ENCODE assay signal across 1 cellular context in the genomic region with DNA sequence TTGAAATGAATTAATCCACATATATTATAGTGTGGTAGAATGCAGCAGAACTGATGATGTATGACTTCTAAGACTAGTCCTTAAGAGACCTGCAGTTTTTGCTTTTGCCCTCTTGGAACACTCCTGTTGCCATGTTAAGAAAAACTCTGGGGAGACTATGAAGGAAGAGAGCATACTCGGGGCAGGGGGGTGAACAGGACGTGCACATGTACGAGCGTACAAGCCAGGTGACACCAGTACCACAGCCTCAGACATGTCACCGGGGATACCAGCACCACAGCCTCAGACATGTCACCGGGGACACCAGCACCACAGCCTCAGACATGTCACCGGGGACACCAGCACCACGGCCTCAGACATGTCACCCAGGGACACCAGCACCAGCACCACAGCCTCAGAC.
TF ChIP-seq lines count a peak whose summit lies in the region.

No MANE protein-coding gene starts in this region.

TF ChIP-seq in WTC11, 78 proteins besides CTCF, POLR2A, EP300 and RAD21:
- TF ChIP-seq ZNF317 (CRISPR knock-in tag; IDR thresholded peaks at IDR 0.05; ENCODE audit: borderline replicate concordance, low read depth) = no peak
- TF ChIP-seq ETV6 (CRISPR knock-in tag; IDR thresholded peaks at IDR 0.05) = no peak
- TF ChIP-seq CBFB (CRISPR knock-in tag; IDR thresholded peaks at IDR 0.05; ENCODE audit: low read depth) = no peak
- no peak for TF ChIP-seq GABPB1 (CRISPR knock-in tag; IDR thresholded peaks at IDR 0.05)
- TF ChIP-seq GTF2I (CRISPR knock-in tag; conservative IDR thresholded peaks at IDR 0.05) = no peak
- TF ChIP-seq KAT7 (CRISPR knock-in tag; IDR thresholded peaks at IDR 0.05; ENCODE audit: borderline replicate concordance) = no peak
- TF ChIP-seq FOXJ3 (CRISPR knock-in tag; IDR thresholded peaks at IDR 0.05; ENCODE audit: borderline replicate concordance) = no peak
- TF ChIP-seq, protein P1, sequence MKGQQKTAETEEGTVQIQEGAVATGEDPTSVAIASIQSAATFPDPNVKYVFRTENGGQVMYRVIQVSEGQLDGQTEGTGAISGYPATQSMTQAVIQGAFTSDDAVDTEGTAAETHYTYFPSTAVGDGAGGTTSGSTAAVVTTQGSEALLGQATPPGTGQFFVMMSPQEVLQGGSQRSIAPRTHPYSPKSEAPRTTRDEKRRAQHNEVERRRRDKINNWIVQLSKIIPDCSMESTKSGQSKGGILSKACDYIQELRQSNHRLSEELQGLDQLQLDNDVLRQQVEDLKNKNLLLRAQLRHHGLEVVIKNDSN (CRISPR knock-in tag; IDR thresholded peaks at IDR 0.05) = no peak
- no peak for TF ChIP-seq SMAD4 (CRISPR knock-in tag; IDR thresholded peaks at IDR 0.05)
- TF ChIP-seq, protein P2, sequence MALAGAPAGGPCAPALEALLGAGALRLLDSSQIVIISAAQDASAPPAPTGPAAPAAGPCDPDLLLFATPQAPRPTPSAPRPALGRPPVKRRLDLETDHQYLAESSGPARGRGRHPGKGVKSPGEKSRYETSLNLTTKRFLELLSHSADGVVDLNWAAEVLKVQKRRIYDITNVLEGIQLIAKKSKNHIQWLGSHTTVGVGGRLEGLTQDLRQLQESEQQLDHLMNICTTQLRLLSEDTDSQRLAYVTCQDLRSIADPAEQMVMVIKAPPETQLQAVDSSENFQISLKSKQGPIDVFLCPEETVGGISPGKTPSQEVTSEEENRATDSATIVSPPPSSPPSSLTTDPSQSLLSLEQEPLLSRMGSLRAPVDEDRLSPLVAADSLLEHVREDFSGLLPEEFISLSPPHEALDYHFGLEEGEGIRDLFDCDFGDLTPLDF (CRISPR knock-in tag; IDR thresholded peaks at IDR 0.05) = no peak
- TF ChIP-seq ZNF423 (CRISPR knock-in tag; IDR thresholded peaks at IDR 0.05) = no peak
- no peak for TF ChIP-seq ZNF416 (CRISPR knock-in tag; IDR thresholded peaks at IDR 0.05)
- no peak for TF ChIP-seq IRF2 (CRISPR knock-in tag; IDR thresholded peaks at IDR 0.05; ENCODE audit: borderline replicate concordance, low read depth)
- no peak for TF ChIP-seq SOX15 (CRISPR knock-in tag; IDR thresholded peaks at IDR 0.05)
- TF ChIP-seq, protein P3, sequence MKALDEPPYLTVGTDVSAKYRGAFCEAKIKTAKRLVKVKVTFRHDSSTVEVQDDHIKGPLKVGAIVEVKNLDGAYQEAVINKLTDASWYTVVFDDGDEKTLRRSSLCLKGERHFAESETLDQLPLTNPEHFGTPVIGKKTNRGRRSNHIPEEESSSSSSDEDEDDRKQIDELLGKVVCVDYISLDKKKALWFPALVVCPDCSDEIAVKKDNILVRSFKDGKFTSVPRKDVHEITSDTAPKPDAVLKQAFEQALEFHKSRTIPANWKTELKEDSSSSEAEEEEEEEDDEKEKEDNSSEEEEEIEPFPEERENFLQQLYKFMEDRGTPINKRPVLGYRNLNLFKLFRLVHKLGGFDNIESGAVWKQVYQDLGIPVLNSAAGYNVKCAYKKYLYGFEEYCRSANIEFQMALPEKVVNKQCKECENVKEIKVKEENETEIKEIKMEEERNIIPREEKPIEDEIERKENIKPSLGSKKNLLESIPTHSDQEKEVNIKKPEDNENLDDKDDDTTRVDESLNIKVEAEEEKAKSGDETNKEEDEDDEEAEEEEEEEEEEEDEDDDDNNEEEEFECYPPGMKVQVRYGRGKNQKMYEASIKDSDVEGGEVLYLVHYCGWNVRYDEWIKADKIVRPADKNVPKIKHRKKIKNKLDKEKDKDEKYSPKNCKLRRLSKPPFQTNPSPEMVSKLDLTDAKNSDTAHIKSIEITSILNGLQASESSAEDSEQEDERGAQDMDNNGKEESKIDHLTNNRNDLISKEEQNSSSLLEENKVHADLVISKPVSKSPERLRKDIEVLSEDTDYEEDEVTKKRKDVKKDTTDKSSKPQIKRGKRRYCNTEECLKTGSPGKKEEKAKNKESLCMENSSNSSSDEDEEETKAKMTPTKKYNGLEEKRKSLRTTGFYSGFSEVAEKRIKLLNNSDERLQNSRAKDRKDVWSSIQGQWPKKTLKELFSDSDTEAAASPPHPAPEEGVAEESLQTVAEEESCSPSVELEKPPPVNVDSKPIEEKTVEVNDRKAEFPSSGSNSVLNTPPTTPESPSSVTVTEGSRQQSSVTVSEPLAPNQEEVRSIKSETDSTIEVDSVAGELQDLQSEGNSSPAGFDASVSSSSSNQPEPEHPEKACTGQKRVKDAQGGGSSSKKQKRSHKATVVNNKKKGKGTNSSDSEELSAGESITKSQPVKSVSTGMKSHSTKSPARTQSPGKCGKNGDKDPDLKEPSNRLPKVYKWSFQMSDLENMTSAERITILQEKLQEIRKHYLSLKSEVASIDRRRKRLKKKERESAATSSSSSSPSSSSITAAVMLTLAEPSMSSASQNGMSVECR (CRISPR knock-in tag; IDR thresholded peaks at IDR 0.05; ENCODE audit: borderline replicate concordance) = no peak
- TF ChIP-seq, protein P4, sequence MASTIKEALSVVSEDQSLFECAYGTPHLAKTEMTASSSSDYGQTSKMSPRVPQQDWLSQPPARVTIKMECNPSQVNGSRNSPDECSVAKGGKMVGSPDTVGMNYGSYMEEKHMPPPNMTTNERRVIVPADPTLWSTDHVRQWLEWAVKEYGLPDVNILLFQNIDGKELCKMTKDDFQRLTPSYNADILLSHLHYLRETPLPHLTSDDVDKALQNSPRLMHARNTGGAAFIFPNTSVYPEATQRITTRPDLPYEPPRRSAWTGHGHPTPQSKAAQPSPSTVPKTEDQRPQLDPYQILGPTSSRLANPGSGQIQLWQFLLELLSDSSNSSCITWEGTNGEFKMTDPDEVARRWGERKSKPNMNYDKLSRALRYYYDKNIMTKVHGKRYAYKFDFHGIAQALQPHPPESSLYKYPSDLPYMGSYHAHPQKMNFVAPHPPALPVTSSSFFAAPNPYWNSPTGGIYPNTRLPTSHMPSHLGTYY (CRISPR knock-in tag; IDR thresholded peaks at IDR 0.05) = no peak
- TF ChIP-seq, protein P5, sequence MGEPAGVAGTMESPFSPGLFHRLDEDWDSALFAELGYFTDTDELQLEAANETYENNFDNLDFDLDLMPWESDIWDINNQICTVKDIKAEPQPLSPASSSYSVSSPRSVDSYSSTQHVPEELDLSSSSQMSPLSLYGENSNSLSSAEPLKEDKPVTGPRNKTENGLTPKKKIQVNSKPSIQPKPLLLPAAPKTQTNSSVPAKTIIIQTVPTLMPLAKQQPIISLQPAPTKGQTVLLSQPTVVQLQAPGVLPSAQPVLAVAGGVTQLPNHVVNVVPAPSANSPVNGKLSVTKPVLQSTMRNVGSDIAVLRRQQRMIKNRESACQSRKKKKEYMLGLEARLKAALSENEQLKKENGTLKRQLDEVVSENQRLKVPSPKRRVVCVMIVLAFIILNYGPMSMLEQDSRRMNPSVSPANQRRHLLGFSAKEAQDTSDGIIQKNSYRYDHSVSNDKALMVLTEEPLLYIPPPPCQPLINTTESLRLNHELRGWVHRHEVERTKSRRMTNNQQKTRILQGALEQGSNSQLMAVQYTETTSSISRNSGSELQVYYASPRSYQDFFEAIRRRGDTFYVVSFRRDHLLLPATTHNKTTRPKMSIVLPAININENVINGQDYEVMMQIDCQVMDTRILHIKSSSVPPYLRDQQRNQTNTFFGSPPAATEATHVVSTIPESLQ (CRISPR knock-in tag; IDR thresholded peaks at IDR 0.05) = no peak
- TF ChIP-seq PRRX2 (CRISPR knock-in tag; IDR thresholded peaks at IDR 0.05) = no peak
- TF ChIP-seq, protein P6, sequence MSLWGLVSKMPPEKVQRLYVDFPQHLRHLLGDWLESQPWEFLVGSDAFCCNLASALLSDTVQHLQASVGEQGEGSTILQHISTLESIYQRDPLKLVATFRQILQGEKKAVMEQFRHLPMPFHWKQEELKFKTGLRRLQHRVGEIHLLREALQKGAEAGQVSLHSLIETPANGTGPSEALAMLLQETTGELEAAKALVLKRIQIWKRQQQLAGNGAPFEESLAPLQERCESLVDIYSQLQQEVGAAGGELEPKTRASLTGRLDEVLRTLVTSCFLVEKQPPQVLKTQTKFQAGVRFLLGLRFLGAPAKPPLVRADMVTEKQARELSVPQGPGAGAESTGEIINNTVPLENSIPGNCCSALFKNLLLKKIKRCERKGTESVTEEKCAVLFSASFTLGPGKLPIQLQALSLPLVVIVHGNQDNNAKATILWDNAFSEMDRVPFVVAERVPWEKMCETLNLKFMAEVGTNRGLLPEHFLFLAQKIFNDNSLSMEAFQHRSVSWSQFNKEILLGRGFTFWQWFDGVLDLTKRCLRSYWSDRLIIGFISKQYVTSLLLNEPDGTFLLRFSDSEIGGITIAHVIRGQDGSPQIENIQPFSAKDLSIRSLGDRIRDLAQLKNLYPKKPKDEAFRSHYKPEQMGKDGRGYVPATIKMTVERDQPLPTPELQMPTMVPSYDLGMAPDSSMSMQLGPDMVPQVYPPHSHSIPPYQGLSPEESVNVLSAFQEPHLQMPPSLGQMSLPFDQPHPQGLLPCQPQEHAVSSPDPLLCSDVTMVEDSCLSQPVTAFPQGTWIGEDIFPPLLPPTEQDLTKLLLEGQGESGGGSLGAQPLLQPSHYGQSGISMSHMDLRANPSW (CRISPR knock-in tag; conservative IDR thresholded peaks at IDR 0.05; ENCODE audit: low read depth) = no peak
